In the genomic region with DNA sequence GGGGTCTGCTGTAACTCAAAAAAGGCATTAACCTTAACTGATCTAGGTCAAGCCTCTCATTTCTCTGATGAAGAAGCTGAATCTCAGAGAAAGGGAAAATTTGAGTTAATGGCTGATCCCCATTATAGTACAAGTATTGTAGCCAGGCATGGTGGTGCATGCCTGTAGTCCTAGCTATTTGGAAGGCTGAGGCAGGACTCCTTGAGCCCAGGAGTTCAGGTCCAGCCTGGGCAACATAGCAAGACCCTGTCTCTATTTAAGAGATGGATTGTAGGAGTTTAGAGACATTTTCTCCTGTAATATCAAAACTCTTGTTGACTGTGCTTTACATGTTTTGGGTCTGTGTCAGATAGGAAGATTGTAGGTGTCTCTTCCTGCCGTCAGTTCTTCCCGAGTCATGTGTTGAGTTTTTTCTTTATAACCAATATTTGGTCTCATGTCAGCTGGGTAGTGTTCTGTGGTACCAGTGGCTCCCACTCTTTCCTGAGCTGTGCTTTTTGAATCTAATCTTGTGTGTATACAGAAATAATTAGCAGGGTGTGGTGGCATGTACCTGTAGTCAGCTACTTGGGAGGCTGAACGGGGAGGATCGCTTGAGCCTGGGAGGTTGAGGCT, we compare ENCODE assay signal across 23 cellular contexts. TPM values are rescaled to one million over a fixed set of nuclear protein-coding genes. Genes with fewer than 3 reads are reported as not detected.
DNase-seq lines count a peak whose midpoint lies in the region; ATAC-seq and TF ChIP-seq lines count a peak whose summit lies in the region.
"Had no signal": no experiment of that assay in that cellular context is flagged by ENCODE, and none has a peak within 500 bp of the region (broad histone marks: within the 10 kb centered on the region; RNA-seq: fewer than 3 reads in every experiment).

No MANE protein-coding gene starts in this region.

- peaks cover 16% of the 10 kb centered on the region for H4K20me1 ChIP-seq in osteoblast (ENCODE audit: insufficient read depth, low read length)

- peaks cover 47% of the 10 kb centered on the region for H3K4me1 Mint-ChIP-seq in activated CD8-positive, alpha-beta T cell treated with anti-CD3 and anti-CD28 coated beads for 36 hours (ENCODE audit: low read depth)
- peaks cover 37% of the 10 kb centered on the region for H3K4me1 Mint-ChIP-seq in activated CD8-positive, alpha-beta T cell treated with anti-CD3 and anti-CD28 coated beads, Interleukin-2, amount 10 ng/mL, durations not matched to agents 7 days and 5 days (ENCODE audit: low read depth)
- H3K4me1 Mint-ChIP-seq in WTC11 (peaks cover 27% of the 10 kb centered on the region), brain (peaks cover 78% of the 10 kb centered on the region)

- no peaks in the 10 kb centered on the region for H3K27me3 ChIP-seq in osteoblast (ENCODE audit: insufficient read depth, low read length)
- H3K27me3 ChIP-seq: BLaER1 had no signal

- POLR2A ChIA-PET in activated CD8-positive, alpha-beta T cell treated with anti-CD3 and anti-CD28 coated beads for 36 hours (lab: Charles Lee), result interaction anchor here (1.2 to 2.0 kb wide), 6 partner anchors 23 to 47 kb away, joined by 3 to 6 read pairs (median 4); no protein-coding TSS in a partner anchor
- POLR2A ChIA-PET in activated CD8-positive, alpha-beta T cell treated with anti-CD3 and anti-CD28 coated beads, Interleukin-2, amount 10 ng/mL, durations not matched to agents 7 days and 5 days (lab: Charles Lee), result interaction anchor here (0.9 kb wide), 1 partner anchor 52 kb away, joined by 3 read pairs; no protein-coding TSS in a partner anchor
- POLR2A ChIA-PET in WTC11 (lab: Charles Lee), result no interaction called here

- peaks cover 2% of the 10 kb centered on the region for H3K36me3 Mint-ChIP-seq in activated CD8-positive, alpha-beta T cell treated with anti-CD3 and anti-CD28 coated beads for 36 hours (ENCODE audit: low read depth)
- H3K36me3 Mint-ChIP-seq in activated CD8-positive, alpha-beta T cell treated with anti-CD3 and anti-CD28 coated beads, Interleukin-2, amount 10 ng/mL, durations not matched to agents 7 days and 5 days (ENCODE audit: low read depth), result peaks cover 8% of the 10 kb centered on the region
- H3K36me3 Mint-ChIP-seq in WTC11, result no peaks in the 10 kb centered on the region
- H3K36me3 Mint-ChIP-seq in brain, result peaks cover 11% of the 10 kb centered on the region

- no peak overlapping the region for H3K4me3 Mint-ChIP-seq in activated CD8-positive, alpha-beta T cell treated with anti-CD3 and anti-CD28 coated beads for 36 hours
- no peak overlapping the region for H3K4me3 Mint-ChIP-seq in activated CD8-positive, alpha-beta T cell treated with anti-CD3 and anti-CD28 coated beads, Interleukin-2, amount 10 ng/mL, durations not matched to agents 7 days and 5 days
- H3K4me3 Mint-ChIP-seq in WTC11 (no peak overlapping the region), brain (no peak overlapping the region)
- H3K4me3 Mint-ChIP-seq: CD4-positive, alpha-beta T cell; GM23338 had no signal

- H3K9me3 Mint-ChIP-seq in activated CD8-positive, alpha-beta T cell treated with anti-CD3 and anti-CD28 coated beads for 36 hours, result no peaks in the 10 kb centered on the region
- H3K9me3 Mint-ChIP-seq in activated CD8-positive, alpha-beta T cell treated with anti-CD3 and anti-CD28 coated beads, Interleukin-2, amount 10 ng/mL, durations not matched to agents 7 days and 5 days (ENCODE audit: insufficient read depth), result no peaks in the 10 kb centered on the region
- H3K9me3 Mint-ChIP-seq in WTC11 (no peaks in the 10 kb centered on the region), brain (no peaks in the 10 kb centered on the region)
- H3K9me3 Mint-ChIP-seq: CD4-positive, alpha-beta T cell; GM23338 had no signal

- CTCF ChIA-PET in activated CD8-positive, alpha-beta T cell treated with anti-CD3 and anti-CD28 coated beads for 36 hours (lab: Charles Lee), result interaction anchor here (0.5 to 8.9 kb wide), 13 partner anchors 8 to 70 kb away, joined by 3 to 97 read pairs (median 8); a partner anchor contains a TSS
- CTCF ChIA-PET in activated CD8-positive, alpha-beta T cell treated with anti-CD3 and anti-CD28 coated beads, Interleukin-2, amount 10 ng/mL, durations not matched to agents 7 days and 5 days (lab: Charles Lee), result interaction anchor here (0.8 to 7.4 kb wide), 9 partner anchors 8 to 82 kb away, joined by 3 to 105 read pairs (median 39); a partner anchor contains a TSS
- CTCF ChIA-PET in WTC11 (lab: Charles Lee), result interaction anchor here (1.0 to 7.7 kb wide), 7 partner anchors 7 to 119 kb away, joined by 3 to 200 read pairs (median 6); a partner anchor contains a TSS

- no peak overlapping the region for H2AFZ ChIP-seq in osteoblast (ENCODE audit: low read length)
- H2AFZ ChIP-seq: GM23338 had no signal

- H3K9me3 ChIP-seq in osteoblast (ENCODE audit: low read depth, low read length), result no peaks in the 10 kb centered on the region
- H3K9me3 ChIP-seq: BLaER1 had no signal

- TF ChIP-seq CTCF in activated CD8-positive, alpha-beta T cell treated with anti-CD3 and anti-CD28 coated beads for 36 hours (IDR thresholded peaks at IDR 0.05), result no peak
- TF ChIP-seq CTCF in WTC11 (IDR thresholded peaks at IDR 0.05), result no peak
- no peak for TF ChIP-seq CTCF in brain (conservative IDR thresholded peaks at IDR 0.05)
- TF ChIP-seq CTCF in osteoblast (IDR thresholded peaks at IDR 0.05; ENCODE audit: extremely low read depth, low read depth, low read length), result no peak

- no peak for DNase-seq in activated CD8-positive, alpha-beta T cell treated with anti-CD3 and anti-CD28 coated beads for 36 hours
- no peak for DNase-seq in activated CD8-positive, alpha-beta T cell treated with anti-CD3 and anti-CD28 coated beads, Interleukin-2, amount 10 ng/mL, durations not matched to agents 7 days and 5 days
- DNase-seq in WTC11 (ENCODE audit: low spot score) (no peak), osteoblast (ENCODE audit: insufficient read length, low spot score, missing footprints) (peak; percentile 15)
- DNase-seq: CD4-positive, alpha-beta T cell; COR-L47; DMS79 treated with DMSO at 0.1 percent for 48 hours; HCEC 1CT; MV-4-11; NCI-H1105 treated with DMSO at 0.1 percent for 48 hours; NCI-H2029 treated with DMSO at 0.1 percent for 48 hours; NCI-H226; NCI-H510A treated with DMSO at 0.1 percent for 48 hours; NCI-H748 treated with DMSO at 0.1 percent for 48 hours; NK-92 treated with Interleukin-12 subunit alpha and Interleukin-12 subunit beta, amount 100 ng/mL, for 24 hours; SIG-M5 had no signal

- H3K36me3 ChIP-seq in osteoblast (ENCODE audit: insufficient read depth, low read length), result peaks cover 12% of the 10 kb centered on the region

- no peak for ATAC-seq in activated CD8-positive, alpha-beta T cell treated with anti-CD3 and anti-CD28 coated beads for 36 hours
- no peak for ATAC-seq in activated CD8-positive, alpha-beta T cell treated with anti-CD3 and anti-CD28 coated beads, Interleukin-2, amount 10 ng/mL, durations not matched to agents 7 days and 5 days
- ATAC-seq in WTC11 (no peak), GM19351 (IDR thresholded peaks at IDR 0.05; ENCODE audit: unreplicated experiment) (no peak), HG03469 (IDR thresholded peaks at IDR 0.05; ENCODE audit: unreplicated experiment) (no peak)
- ATAC-seq: GM12878, GM23338 had no signal

- H3K4me1 ChIP-seq in osteoblast (ENCODE audit: insufficient read depth, low read length), result peaks cover 41% of the 10 kb centered on the region

- intact Hi-C loops in activated CD8-positive, alpha-beta T cell treated with anti-CD3 and anti-CD28 coated beads for 36 hours (cut with micrococcal nuclease), result no loop called here

- no peak overlapping the region for H3K4me2 ChIP-seq in osteoblast (ENCODE audit: insufficient read depth, low read length)
- H3K4me2 ChIP-seq: GM23338 had no signal

- H3K27ac ChIP-seq in osteoblast (ENCODE audit: low read depth, low read length), result no peak overlapping the region
- H3K27ac ChIP-seq: BLaER1 had no signal

- H3K4me3 ChIP-seq in osteoblast (ENCODE audit: insufficient read depth, low read length), result no peak overlapping the region
- H3K4me3 ChIP-seq: BLaER1, GM12878, GM23338 had no signal

- no peaks in the 10 kb centered on the region for H3K27me3 Mint-ChIP-seq in activated CD8-positive, alpha-beta T cell treated with anti-CD3 and anti-CD28 coated beads for 36 hours
- H3K27me3 Mint-ChIP-seq in activated CD8-positive, alpha-beta T cell treated with anti-CD3 and anti-CD28 coated beads, Interleukin-2, amount 10 ng/mL, durations not matched to agents 7 days and 5 days (ENCODE audit: low read depth), result no peaks in the 10 kb centered on the region
- H3K27me3 Mint-ChIP-seq in WTC11 (ENCODE audit: low read depth), result no peaks in the 10 kb centered on the region
- no peaks in the 10 kb centered on the region for H3K27me3 Mint-ChIP-seq in brain
- H3K27me3 Mint-ChIP-seq: CD4-positive, alpha-beta T cell had no signal

- peak overlapping the region; percentile 32 for H3K27ac Mint-ChIP-seq in activated CD8-positive, alpha-beta T cell treated with anti-CD3 and anti-CD28 coated beads for 36 hours
- H3K27ac Mint-ChIP-seq in activated CD8-positive, alpha-beta T cell treated with anti-CD3 and anti-CD28 coated beads, Interleukin-2, amount 10 ng/mL, durations not matched to agents 7 days and 5 days, result no peak overlapping the region
- H3K27ac Mint-ChIP-seq in WTC11 (0 out of 2 replicates have a peak overlapping the region, but pooled peaks have one; percentile 5), brain (peak overlapping the region in 3 of 5 experiments; percentile 66 to 76 (median 75))
- H3K27ac Mint-ChIP-seq: CD4-positive, alpha-beta T cell; GM23338 had no signal

- H3K79me2 ChIP-seq in osteoblast (ENCODE audit: insufficient read depth, low read length), result peaks cover 90% of the 10 kb centered on the region

RNA-seq across cellular contexts. Expression of a gene that starts 8.6 kb away (rescaled TPM):
- total RNA-seq in activated CD8-positive, alpha-beta T cell treated with anti-CD3 and anti-CD28 coated beads for 36 hours, result 10 to 100 TPM; 75.8 to 78.4 TPM
- 100 to 1,000 TPM; 105 to 112 TPM for total RNA-seq in activated CD8-positive, alpha-beta T cell treated with anti-CD3 and anti-CD28 coated beads, Interleukin-2, amount 10 ng/mL, durations not matched to agents 7 days and 5 days
- total RNA-seq in WTC11 (2021) (98.2 to 116 TPM (median 115 TPM) in 3 replicates), osteoblast (96.9 and 104 TPM in 2 replicates)
- 220 TPM for polyA plus RNA-seq in brain (ENCODE audit: insufficient read depth, low read depth, low replicate concordance)

RNA-seq across cellular contexts. Expression of a gene that starts 30.8 kb away (rescaled TPM):
- total RNA-seq in activated CD8-positive, alpha-beta T cell treated with anti-CD3 and anti-CD28 coated beads for 36 hours, result not detected
- under 1 TPM; 0.32 to 0.57 TPM for total RNA-seq in activated CD8-positive, alpha-beta T cell treated with anti-CD3 and anti-CD28 coated beads, Interleukin-2, amount 10 ng/mL, durations not matched to agents 7 days and 5 days
- 0.13 TPM in 1 of 3 replicates, not detected in the others for total RNA-seq in WTC11 (2021)
- not detected for polyA plus RNA-seq in brain (ENCODE audit: insufficient read depth, low read depth, low replicate concordance)
- 0.36 TPM in 1 of 2 replicates, not detected in the other for total RNA-seq in osteoblast
- total RNA-seq: GM23338, HT1080 had no signal
- polyA plus RNA-seq: GM23338 had no signal

RNA-seq across cellular contexts. Expression of a gene that starts 32.7 kb away (rescaled TPM):
- not detected for total RNA-seq in activated CD8-positive, alpha-beta T cell treated with anti-CD3 and anti-CD28 coated beads for 36 hours
- not detected for total RNA-seq in activated CD8-positive, alpha-beta T cell treated with anti-CD3 and anti-CD28 coated beads, Interleukin-2, amount 10 ng/mL, durations not matched to agents 7 days and 5 days
- 2.4 to 3.0 TPM (median 3.0 TPM) in 3 replicates for total RNA-seq in WTC11 (2021)
- 0.83 TPM for polyA plus RNA-seq in brain (ENCODE audit: insufficient read depth, low read depth, low replicate concordance)
- total RNA-seq in osteoblast, result 1.4 and 2.7 TPM in 2 replicates

RNA-seq across cellular contexts. Expression of a gene that starts 51.0 kb away (rescaled TPM):
- 1 to 10 TPM; 1.1 to 2.5 TPM for total RNA-seq in activated CD8-positive, alpha-beta T cell treated with anti-CD3 and anti-CD28 coated beads for 36 hours
- total RNA-seq in activated CD8-positive, alpha-beta T cell treated with anti-CD3 and anti-CD28 coated beads, Interleukin-2, amount 10 ng/mL, durations not matched to agents 7 days and 5 days, result under 1 TPM; 0.55 to 0.74 TPM
- total RNA-seq in WTC11 (2021) (18.4 to 23.5 TPM (median 22.2 TPM) in 3 replicates), osteoblast (0.72 and 0.88 TPM in 2 replicates)
- polyA plus RNA-seq in brain (ENCODE audit: insufficient read depth, low read depth, low replicate concordance), result 109 TPM

RNA-seq across cellular contexts. Expression of a gene that starts 53.0 kb away (rescaled TPM):
- 1,000 to 10,000 TPM; 2,224 to 2,338 TPM for total RNA-seq in activated CD8-positive, alpha-beta T cell treated with anti-CD3 and anti-CD28 coated beads for 36 hours
- 1,000 to 10,000 TPM; 1,520 to 1,553 TPM for total RNA-seq in activated CD8-positive, alpha-beta T cell treated with anti-CD3 and anti-CD28 coated beads, Interleukin-2, amount 10 ng/mL, durations not matched to agents 7 days and 5 days
- total RNA-seq in WTC11 (2021) (2,589 to 2,788 TPM (median 2,737 TPM) in 3 replicates), osteoblast (217 and 232 TPM in 2 replicates)
- polyA plus RNA-seq in brain (ENCODE audit: insufficient read depth, low read depth, low replicate concordance), result 1,157 TPM
